25 cellular contexts compared by ENCODE assay signal in the genomic region with DNA sequence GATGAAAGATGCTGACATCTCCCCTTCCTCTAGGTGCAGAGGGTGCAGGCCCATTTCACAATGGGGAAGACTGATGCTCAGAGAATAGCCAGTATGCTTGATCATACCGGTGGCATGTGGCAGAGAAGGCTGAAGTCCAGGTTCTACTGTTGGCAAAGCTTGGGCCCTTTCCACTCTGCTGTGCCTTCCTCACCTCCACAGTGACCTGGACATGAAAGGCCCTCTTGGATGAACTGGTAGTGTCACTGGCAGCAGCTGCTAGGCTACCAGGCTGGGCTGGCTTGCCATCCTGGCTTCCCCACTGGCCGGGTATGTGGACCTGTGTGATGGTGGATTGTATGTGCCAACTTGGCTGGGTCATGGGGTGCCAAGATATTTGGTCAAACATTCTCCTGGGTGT.
"Had no signal": no experiment of that assay in that cellular context is flagged by ENCODE, and none has a peak within 500 bp of the region (broad histone marks: within the 10 kb centered on the region; RNA-seq: fewer than 3 reads in every experiment).

No MANE protein-coding gene starts in this region.

- H3K36me3 ChIP-seq: Peyer's patch had no signal

- DNase-seq: activated CD4-positive, alpha-beta T cell treated with anti-CD3 and anti-CD28 coated beads for 48 hours; activated CD4-positive, alpha-beta T cell treated with anti-CD3 and anti-CD28 coated beads, Interleukin-2, amount 50 U/mL, for 4 hours; activated CD4-positive, CD25-positive, alpha-beta regulatory T cell treated with anti-CD3 and anti-CD28 coated beads, Interleukin-2, amount 50 U/mL, for 72 hours; activated CD8-positive, alpha-beta memory T cell treated with anti-CD3 and anti-CD28 coated beads for 24 hours; activated gamma-delta T cell treated with Interleukin-2 at 50 U/mL for 16 hours; activated naive CD4-positive, alpha-beta T cell treated with anti-CD3 and anti-CD28 coated beads, Interleukin-2, amount 10 ng/mL, durations not matched to agents 7 days and 5 days; activated naive CD8-positive, alpha-beta T cell treated with anti-CD3 and anti-CD28 coated beads for 36 hours; activated T-cell treated with anti-CD3 and anti-CD28 coated beads for 4 hours; activated T-cell treated with anti-CD3 and anti-CD28 coated beads, Interleukin-2, amount 50 U/mL, for 48 hours; aorta; cerebellar nuclear complex; Karpas-422; MM.1S; NCI-H1105; NCI-H1436; NCI-H1694 treated with DMSO at 0.1 percent for 48 hours; NCI-H2029 treated with DMSO at 0.1 percent for 48 hours; NCI-H524; Peyer's patch; SHP77 treated with DMSO at 0.1 percent for 48 hours; T-helper 17 cell; T-helper 9 cell had no signal

- H3K4me3 Mint-ChIP-seq: activated naive CD4-positive, alpha-beta T cell treated with anti-CD3 and anti-CD28 coated beads, Interleukin-2, amount 10 ng/mL, durations not matched to agents 7 days and 5 days; activated naive CD8-positive, alpha-beta T cell treated with anti-CD3 and anti-CD28 coated beads for 36 hours; T-helper 17 cell; WTC11 had no signal

- H3K4me3 ChIP-seq: K562, Peyer's patch had no signal

- H3K27ac Mint-ChIP-seq: activated naive CD4-positive, alpha-beta T cell treated with anti-CD3 and anti-CD28 coated beads, Interleukin-2, amount 10 ng/mL, durations not matched to agents 7 days and 5 days; activated naive CD8-positive, alpha-beta T cell treated with anti-CD3 and anti-CD28 coated beads for 36 hours; activated T-helper 2 cell treated with anti-CD3 and anti-CD28 coated beads, Interferon-gamma antibody, Interleukin-2, Interleukin-4, amounts not matched to agents 10 μg/mL and 5 μg/mL and 100 μg/mL, durations not matched to agents 14 hours and 24 hours and 36 hours; T-helper 17 cell; WTC11 had no signal

- H3K9me3 ChIP-seq: Peyer's patch had no signal

- H3K27me3 ChIP-seq: Peyer's patch had no signal

- H3K27ac ChIP-seq: Peyer's patch had no signal

- H3K9me3 Mint-ChIP-seq: activated naive CD4-positive, alpha-beta T cell treated with anti-CD3 and anti-CD28 coated beads, Interleukin-2, amount 10 ng/mL, durations not matched to agents 7 days and 5 days; activated naive CD8-positive, alpha-beta T cell treated with anti-CD3 and anti-CD28 coated beads for 36 hours; activated T-helper 2 cell treated with anti-CD3 and anti-CD28 coated beads, Interferon-gamma antibody, Interleukin-2, Interleukin-4, amounts not matched to agents 10 μg/mL and 5 μg/mL and 100 μg/mL, durations not matched to agents 14 hours and 24 hours and 36 hours had no signal

- FAIRE-seq: K562 had no signal

- ATAC-seq: K562, T-helper 17 cell, WTC11 had no signal

- H3K36me3 Mint-ChIP-seq: activated naive CD4-positive, alpha-beta T cell treated with anti-CD3 and anti-CD28 coated beads, Interleukin-2, amount 10 ng/mL, durations not matched to agents 7 days and 5 days had no signal
